8 cellular contexts compared by ENCODE assay signal in the genomic region with DNA sequence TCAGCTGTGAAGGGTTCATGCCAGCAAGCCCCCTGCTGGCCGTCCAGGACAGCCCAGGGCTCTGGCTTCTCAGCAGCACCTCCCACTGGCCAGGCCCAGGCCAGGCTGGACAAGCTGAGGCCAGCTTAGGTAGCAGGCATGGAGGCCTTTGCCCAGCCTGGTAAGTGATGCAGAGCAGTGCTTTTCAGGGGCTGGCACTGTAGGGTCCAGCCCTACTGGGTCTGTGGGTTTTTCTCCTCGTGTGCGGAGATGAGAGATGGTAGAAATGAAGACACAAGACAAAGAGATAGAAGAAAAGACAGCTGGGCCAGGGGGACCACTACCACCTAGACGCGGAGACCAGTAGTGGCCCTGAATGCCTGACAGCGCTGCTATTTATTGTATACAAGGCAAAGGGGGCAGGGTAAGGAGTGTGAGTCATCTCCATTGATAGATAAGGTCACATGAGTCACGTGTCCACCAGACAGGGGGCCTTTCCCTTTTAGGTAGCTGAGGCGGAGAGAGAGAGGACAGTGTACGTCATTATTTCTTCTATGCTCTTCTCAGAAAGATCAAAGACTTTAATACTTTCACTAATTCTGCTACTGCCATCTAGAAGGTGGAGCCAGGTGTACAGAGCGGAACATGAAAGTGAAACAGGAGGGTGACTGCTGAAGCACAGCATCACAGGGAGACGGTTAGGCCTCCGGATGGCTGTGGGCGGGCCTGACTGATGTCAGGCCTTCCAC. TPM values are rescaled to one million over a fixed set of nuclear protein-coding genes. Genes with fewer than 3 reads are reported as not detected.
DNase-seq lines count a peak whose midpoint lies in the region; ATAC-seq and FAIRE-seq lines count a peak whose summit lies in the region.
"Not testable (repeated sequence)": the region's sequence is repeated elsewhere in the genome, so short reads cannot be mapped to it uniquely, and the experiment has no call there.

No MANE protein-coding gene starts in this region.

- not testable (repeated sequence) for H3K27me3 ChIP-seq in CD4-positive, alpha-beta memory T cell (ENCODE audit: insufficient read depth, low read length); duodenal mucosa (ENCODE audit: control insufficient read depth in 1 of 2, insufficient read depth in 2 of 2, low read length in 2 of 2)

- not testable (repeated sequence) for H3K9ac ChIP-seq in duodenal mucosa (ENCODE audit: low read depth in 1 of 2, low read length in 2 of 2)

- ATAC-seq in GM19463 (IDR thresholded peaks at IDR 0.05; ENCODE audit: unreplicated experiment): peak; percentile 69
- peak; percentile 74 for ATAC-seq in HG03342 (IDR thresholded peaks at IDR 0.05; ENCODE audit: unreplicated experiment)
- peak; percentile 84 for ATAC-seq in memory B cell (ENCODE audit: low read depth)

- peaks cover 33% of the 10 kb centered on the region for H3K36me3 ChIP-seq in CD4-positive, alpha-beta memory T cell (ENCODE audit: insufficient read depth, low read length)
- H3K36me3 ChIP-seq in duodenal mucosa (ENCODE audit: control insufficient read depth in 1 of 2, insufficient read depth in 2 of 2, low read length in 2 of 2): peaks cover 22 to 44% of the 10 kb centered on the region in 2 donors

- not testable (repeated sequence) for FAIRE-seq in RCC 7860 (lab: Jason Lieb, UNC)

- intact Hi-C loops in CD4-positive, alpha-beta memory T cell (cut with micrococcal nuclease): loop anchor here (1.0 to 5.0 kb wide), 5 partner anchors 8 to 212 kb away; a partner anchor contains a TSS

- H3K36me3 Mint-ChIP-seq in CD4-positive, alpha-beta memory T cell: peaks cover 34 to 60% of the 10 kb centered on the region in 2 donors
- H3K36me3 Mint-ChIP-seq in memory B cell: peaks cover 18% of the 10 kb centered on the region

- not testable (repeated sequence) for H3K27me3 Mint-ChIP-seq in CD4-positive, alpha-beta memory T cell; memory B cell

- H3K4me1 ChIP-seq in CD4-positive, alpha-beta memory T cell (ENCODE audit: insufficient read depth, low read length): peaks cover 21% of the 10 kb centered on the region
- H3K4me1 ChIP-seq in duodenal mucosa (ENCODE audit: control insufficient read depth in 1 of 2, insufficient read depth in 2 of 2, low read length in 2 of 2): not testable (repeated sequence)

- not testable (repeated sequence) for H3K9me3 Mint-ChIP-seq in CD4-positive, alpha-beta memory T cell; memory B cell

- peak overlapping the region; percentile 86 to 99 (median 98) for H3K27ac Mint-ChIP-seq in CD4-positive, alpha-beta memory T cell
- peak overlapping the region; percentile 98 for H3K27ac Mint-ChIP-seq in memory B cell

- H3K4me1 Mint-ChIP-seq in CD4-positive, alpha-beta memory T cell: peaks cover 10 to 28% (median 17%) of the 10 kb centered on the region in 4 donors
- peaks cover 12% of the 10 kb centered on the region for H3K4me1 Mint-ChIP-seq in memory B cell

- peak overlapping the region; percentile 37 to 82 (median 77) for H3K4me3 Mint-ChIP-seq in CD4-positive, alpha-beta memory T cell
- H3K4me3 Mint-ChIP-seq in memory B cell: peak overlapping the region; percentile 63

- peak overlapping the region; percentile 81 for H3K27ac ChIP-seq in CD4-positive, alpha-beta memory T cell (ENCODE audit: low read depth, low read length)
- peak overlapping the region; percentile 7 for H3K27ac ChIP-seq in duodenal mucosa (ENCODE audit: low read depth, low read length)

- POLR2A ChIA-PET in CD4-positive, alpha-beta memory T cell (lab: Charles Lee; ENCODE audit: partially characterized antibody): interaction anchor here (0.5 to 1.6 kb wide), 7 partner anchors 73 to 516 kb away, joined by 3 to 11 read pairs (median 3); a partner anchor contains a TSS

- not testable (repeated sequence) for H3K4me3 ChIP-seq in CD4-positive, alpha-beta memory T cell (ENCODE audit: low read length in 2 of 2); duodenal mucosa (ENCODE audit: low read depth in 1 of 2, low read length in 2 of 2)

- CTCF ChIA-PET in CD4-positive, alpha-beta memory T cell (lab: Charles Lee; ENCODE audit: partially characterized antibody): interaction anchor here (0.9 to 2.3 kb wide), 4 partner anchors 10 to 127 kb away, joined by 3 to 13 read pairs (median 5); no protein-coding TSS in a partner anchor

- DNase-seq in CD4-positive, alpha-beta memory T cell: peak; percentile 86 to 98 (median 94)
- peak; percentile 81 for DNase-seq in RCC 7860 (ENCODE audit: low spot score)
- peak; percentile 57 for DNase-seq in activated CD8-positive, alpha-beta memory T cell treated with anti-CD3 and anti-CD28 coated beads, Interleukin-2, amount 50 U/mL, for 24 hours (ENCODE audit: extremely low read depth)
- DNase-seq in memory B cell (ENCODE audit: low spot score in 2 of 2): peak; percentile 72 to 85
- DNase-seq in stimulated activated CD4-positive, alpha-beta T cell treated with anti-CD3 and anti-CD28 coated beads, Interleukin-4, amount 100 ng/mL, for 48 hours (ENCODE audit: low read depth in 2 of 2): peak; percentile 53 to 74

- not testable (repeated sequence) for H3K9me3 ChIP-seq in CD4-positive, alpha-beta memory T cell (ENCODE audit: control insufficient read depth in 1 of 2, low read length in 2 of 2); duodenal mucosa (ENCODE audit: control insufficient read depth in 1 of 2, low read length in 2 of 2)

RNA-seq across cellular contexts. Expression of a gene that starts 13.2 kb away (rescaled TPM):
- total RNA-seq in CD4-positive, alpha-beta memory T cell: 100 to 1,000 TPM; 104 to 117 TPM
- polyA plus RNA-seq in CD4-positive, alpha-beta memory T cell: 1 to 10 TPM; 1.1 to 5.2 TPM

RNA-seq across cellular contexts. Expression of a gene that starts 28.6 kb away (rescaled TPM):
- 1 to 10 TPM; 5.7 to 5.8 TPM for total RNA-seq in CD4-positive, alpha-beta memory T cell
- polyA plus RNA-seq in CD4-positive, alpha-beta memory T cell: under 1 TPM in 1 of 2 donors, not detected in 1; 0.32 TPM

RNA-seq across cellular contexts. Expression of a gene that starts 37.2 kb away (rescaled TPM):
- total RNA-seq in CD4-positive, alpha-beta memory T cell: not detected
- 1 to 10 TPM; 6.3 to 9.9 TPM for polyA plus RNA-seq in CD4-positive, alpha-beta memory T cell
